Comparison of ENCODE assay signal across 20 cellular contexts in genomic region chr13:94188173-94188869, GRCh38.
"Had no signal": no experiment of that assay in that cellular context is flagged by ENCODE, and none has a peak within 500 bp of the region (broad histone marks: within the 10 kb centered on the region; RNA-seq: fewer than 3 reads in every experiment).

No MANE protein-coding gene starts in this region.

- ATAC-seq: heart right ventricle; mucosa of descending colon; naive thymus-derived CD8-positive, alpha-beta T cell had no signal

- FAIRE-seq: frontal cortex, TTC549 had no signal

- H3K9me3 ChIP-seq: heart right ventricle, mucosa of descending colon, tibial nerve, uterus had no signal

- H3K4me3 ChIP-seq: heart right ventricle, lung, mucosa of descending colon, skin epidermis, tibial nerve, uterus had no signal

- H3K36me3 ChIP-seq: heart right ventricle, tibial nerve, uterus had no signal

- H3K27me3 ChIP-seq: heart right ventricle, tibial nerve, uterus had no signal

- DNase-seq: activated CD4-positive, alpha-beta T cell treated with anti-CD3 and anti-CD28 coated beads, Interleukin-2, amount 10 ng/mL, durations not matched to agents 7 days and 5 days; activated CD4-positive, CD25-positive, alpha-beta regulatory T cell; activated naive CD4-positive, alpha-beta T cell; activated naive CD8-positive, alpha-beta T cell treated with anti-CD3 and anti-CD28 coated beads, Interleukin-2, amount 10 ng/mL, durations not matched to agents 7 days and 5 days; cerebellar nuclear complex; effector memory CD4-positive, alpha-beta T cell; heart right ventricle; islet precursor cell; mucosa of descending colon; naive thymus-derived CD8-positive, alpha-beta T cell; occipital lobe; stimulated activated CD4-positive, alpha-beta T cell treated with anti-CD3 and anti-CD28 coated beads, Interleukin-4, amount 100 ng/mL, for 24 hours; stimulated activated naive CD4-positive, alpha-beta T cell treated with Interleukin-2 at 50 U/mL for 16 hours; substantia nigra; uterus had no signal

- H3K4me1 ChIP-seq: heart right ventricle, tibial nerve, uterus had no signal

- H3K27ac ChIP-seq: heart right ventricle, skin epidermis, tibial nerve, uterus had no signal
